ENCODE assay signal across 1 cellular context in the genomic region with DNA sequence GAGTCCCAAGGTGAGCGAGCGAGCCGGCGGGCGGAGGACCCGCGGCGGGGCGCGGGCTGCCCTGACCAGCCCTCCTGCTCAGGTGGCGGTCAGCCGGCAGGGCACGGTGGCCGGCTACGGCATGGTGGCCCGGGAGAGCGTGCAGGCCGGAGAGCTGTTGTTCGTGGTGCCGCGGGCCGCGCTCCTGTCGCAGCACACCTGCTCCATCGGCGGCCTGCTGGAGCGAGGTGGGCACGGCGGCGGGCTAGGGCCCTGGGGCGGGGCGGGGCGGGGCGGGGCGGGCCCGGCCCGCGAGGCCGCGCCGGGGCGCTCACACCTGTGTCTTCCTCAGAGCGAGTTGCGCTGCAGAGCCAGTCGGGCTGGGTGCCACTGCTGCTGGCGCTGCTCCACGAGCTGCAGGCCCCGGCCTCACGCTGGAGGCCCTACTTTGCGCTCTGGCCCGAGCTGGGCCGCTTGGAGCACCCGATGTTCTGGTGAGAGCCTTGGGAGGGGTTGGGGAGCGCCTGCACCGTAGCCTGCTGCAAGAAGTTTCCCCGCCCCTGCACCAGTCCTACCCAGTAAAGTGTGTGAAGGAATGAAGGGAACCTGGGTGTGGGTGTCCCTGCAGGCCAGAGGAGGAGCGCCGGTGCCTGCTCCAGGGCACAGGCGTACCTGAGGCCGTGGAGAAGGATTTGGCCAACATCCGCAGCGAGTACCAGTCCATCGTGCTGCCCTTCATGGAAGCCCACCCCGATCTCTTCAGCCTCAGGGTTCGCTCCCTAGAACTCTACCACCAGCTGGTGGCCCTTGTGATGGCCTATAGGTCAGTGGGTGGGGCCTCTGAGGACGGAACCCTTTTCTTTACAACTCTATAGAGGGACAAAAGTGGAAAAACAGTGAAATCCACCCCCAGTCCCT.
TF ChIP-seq lines count a peak whose summit lies in the region.

No MANE protein-coding gene starts in this region.

TF ChIP-seq in IMR-90, 13 proteins besides CTCF, POLR2A, EP300 and RAD21 (continued from another document):
- TF ChIP-seq, protein P1, sequence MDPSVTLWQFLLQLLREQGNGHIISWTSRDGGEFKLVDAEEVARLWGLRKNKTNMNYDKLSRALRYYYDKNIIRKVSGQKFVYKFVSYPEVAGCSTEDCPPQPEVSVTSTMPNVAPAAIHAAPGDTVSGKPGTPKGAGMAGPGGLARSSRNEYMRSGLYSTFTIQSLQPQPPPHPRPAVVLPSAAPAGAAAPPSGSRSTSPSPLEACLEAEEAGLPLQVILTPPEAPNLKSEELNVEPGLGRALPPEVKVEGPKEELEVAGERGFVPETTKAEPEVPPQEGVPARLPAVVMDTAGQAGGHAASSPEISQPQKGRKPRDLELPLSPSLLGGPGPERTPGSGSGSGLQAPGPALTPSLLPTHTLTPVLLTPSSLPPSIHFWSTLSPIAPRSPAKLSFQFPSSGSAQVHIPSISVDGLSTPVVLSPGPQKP (IDR thresholded peaks at IDR 0.05; ENCODE audit: borderline replicate concordance, low read depth, low read length): no peak
- TF ChIP-seq, protein P2, sequence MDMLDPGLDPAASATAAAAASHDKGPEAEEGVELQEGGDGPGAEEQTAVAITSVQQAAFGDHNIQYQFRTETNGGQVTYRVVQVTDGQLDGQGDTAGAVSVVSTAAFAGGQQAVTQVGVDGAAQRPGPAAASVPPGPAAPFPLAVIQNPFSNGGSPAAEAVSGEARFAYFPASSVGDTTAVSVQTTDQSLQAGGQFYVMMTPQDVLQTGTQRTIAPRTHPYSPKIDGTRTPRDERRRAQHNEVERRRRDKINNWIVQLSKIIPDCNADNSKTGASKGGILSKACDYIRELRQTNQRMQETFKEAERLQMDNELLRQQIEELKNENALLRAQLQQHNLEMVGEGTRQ (IDR thresholded peaks at IDR 0.05; ENCODE audit: low read depth, low read length): no peak
- no peak for TF ChIP-seq MAZ (IDR thresholded peaks at IDR 0.05; ENCODE audit: borderline replicate concordance, low read depth, low read length)
- no peak for TF ChIP-seq FOS (IDR thresholded peaks at IDR 0.05; ENCODE audit: low read depth, low read length)
- no peak for TF ChIP-seq RCOR1 (IDR thresholded peaks at IDR 0.05; ENCODE audit: insufficient replicate concordance, low read length)
- no peak for TF ChIP-seq NFE2L2 (IDR thresholded peaks at IDR 0.05; ENCODE audit: low read depth, low read length)
- TF ChIP-seq MXI1 (IDR thresholded peaks at IDR 0.05; ENCODE audit: borderline replicate concordance, low read depth, low read length): no peak
- no peak for TF ChIP-seq BHLHE40 (IDR thresholded peaks at IDR 0.05; ENCODE audit: low read depth, low read length)
- TF ChIP-seq CEBPB (IDR thresholded peaks at IDR 0.05; ENCODE audit: low read depth, low read length): no peak
- no peak for TF ChIP-seq CHD1 (IDR thresholded peaks at IDR 0.05; ENCODE audit: low read depth, low read length)
- no peak for TF ChIP-seq RFX5 (IDR thresholded peaks at IDR 0.05; ENCODE audit: low read depth, low read length)
